In genomic region chr14:52271538-52271937, GRCh38 we compare ENCODE assay signal across 30 cellular contexts. TPM values are rescaled to one million over a fixed set of nuclear protein-coding genes. Genes with fewer than 3 reads are reported as not detected.
"Had no signal": no experiment of that assay in that cellular context is flagged by ENCODE, and none has a peak within 500 bp of the region (broad histone marks: within the 10 kb centered on the region; RNA-seq: fewer than 3 reads in every experiment).

No MANE protein-coding gene starts in this region.

- DNase-seq: activated B cell treated with CpG ODN at 0.5 μM for 24 hours; activated CD4-positive, alpha-beta T cell treated with anti-CD3 and anti-CD28 coated beads, Interleukin-2, amount 50 U/mL, for 4 hours; activated CD8-positive, alpha-beta memory T cell treated with anti-CD3 and anti-CD28 coated beads, Interleukin-2, amount 50 U/mL, for 48 hours; activated naive CD8-positive, alpha-beta T cell treated with anti-CD3 and anti-CD28 coated beads, Interleukin-2, amount 50 U/mL, for 24 hours; activated T-cell treated with anti-CD3 and anti-CD28 coated beads, Interleukin-2, amount 50 U/mL, for 48 hours; amygdala; central memory CD4-positive, alpha-beta T cell; esophagus squamous epithelium; foreskin melanocyte; left ventricle myocardium inferior; mesendoderm; nephron progenitor cell; stimulated activated CD4-positive, alpha-beta T cell treated with anti-CD3 and anti-CD28 coated beads, Interleukin-4, amount 100 ng/mL, for 24 hours; T-cell; tibial artery; upper lobe of right lung had no signal

- H3K4me3 ChIP-seq: esophagus squamous epithelium, left ventricle myocardium inferior, lung, skin epidermis, suprapubic skin, tibial artery, upper lobe of right lung had no signal

- H3K9me3 ChIP-seq: esophagus squamous epithelium, left ventricle myocardium inferior, neutrophil, suprapubic skin, tibial artery, upper lobe of right lung had no signal

- FAIRE-seq: islet of Langerhans had no signal

- H3K27ac ChIP-seq: epithelial cell of prostate, esophagus squamous epithelium, left ventricle myocardium inferior, neutrophil, skin epidermis, suprapubic skin, tibial artery, upper lobe of right lung had no signal

- H3K36me3 ChIP-seq: esophagus squamous epithelium, suprapubic skin, tibial artery, upper lobe of right lung had no signal

- H3K4me3 Mint-ChIP-seq: activated B cell treated with CpG ODN at 0.5 μM for 24 hours; activated naive CD4-positive, alpha-beta T cell treated with anti-CD3 and anti-CD28 coated beads, Interleukin-2, amount 50 U/mL, for 24 hours; activated naive CD8-positive, alpha-beta T cell treated with anti-CD3 and anti-CD28 coated beads, Interleukin-2, amount 50 U/mL, for 24 hours; dendritic cell treated with granulocyte-macrophage colony-stimulating factor and Interleukin-4, amounts not matched to agents 40 ng/mL and 50 ng/mL, for 4 days; nephron progenitor cell; stimulated activated memory B cell treated with anti-CD40 and anti-IgM and Interleukin-4, amounts not matched to agents 10 μg/mL and 1 μg/mL and 100 μg/mL, for 72 hours; T-helper 2 cell treated with Interferon-gamma antibody and Interleukin-4, amounts not matched to agents 5 μg/mL and 100 μg/mL, for 36 hours had no signal

- H3K9me3 Mint-ChIP-seq: activated B cell treated with CpG ODN at 0.5 μM for 24 hours; activated naive CD4-positive, alpha-beta T cell treated with anti-CD3 and anti-CD28 coated beads, Interleukin-2, amount 50 U/mL, for 24 hours; activated naive CD8-positive, alpha-beta T cell treated with anti-CD3 and anti-CD28 coated beads, Interleukin-2, amount 50 U/mL, for 24 hours; activated T-helper 2 cell treated with anti-CD3 and anti-CD28 coated beads, Interferon-gamma antibody, Interleukin-2, Interleukin-4, amounts not matched to agents 10 μg/mL and 5 μg/mL and 100 μg/mL, durations not matched to agents 14 hours and 24 hours and 36 hours; dendritic cell treated with granulocyte-macrophage colony-stimulating factor and Interleukin-4, amounts not matched to agents 40 ng/mL and 50 ng/mL, for 4 days; nephron progenitor cell; stimulated activated memory B cell treated with anti-CD40 and anti-IgM and Interleukin-4, amounts not matched to agents 10 μg/mL and 1 μg/mL and 100 μg/mL, for 72 hours; T-cell; T-helper 2 cell treated with Interferon-gamma antibody and Interleukin-4, amounts not matched to agents 5 μg/mL and 100 μg/mL, for 36 hours had no signal

- ATAC-seq: activated naive CD8-positive, alpha-beta T cell treated with anti-CD3 and anti-CD28 coated beads, Interleukin-2, amount 50 U/mL, for 24 hours; sciatic nerve; stimulated activated memory B cell treated with anti-CD40 and anti-IgM and Interleukin-4, amounts not matched to agents 10 μg/mL and 1 μg/mL and 100 μg/mL, for 72 hours; upper lobe of right lung had no signal

- H3K36me3 Mint-ChIP-seq: stimulated activated memory B cell treated with anti-CD40 and anti-IgM and Interleukin-4, amounts not matched to agents 10 μg/mL and 1 μg/mL and 100 μg/mL, for 72 hours; T-cell had no signal

- H3K27ac Mint-ChIP-seq: activated B cell treated with CpG ODN at 0.5 μM for 24 hours; activated naive CD4-positive, alpha-beta T cell treated with anti-CD3 and anti-CD28 coated beads, Interleukin-2, amount 50 U/mL, for 24 hours; activated naive CD8-positive, alpha-beta T cell treated with anti-CD3 and anti-CD28 coated beads, Interleukin-2, amount 50 U/mL, for 24 hours; activated T-helper 2 cell treated with anti-CD3 and anti-CD28 coated beads, Interferon-gamma antibody, Interleukin-2, Interleukin-4, amounts not matched to agents 10 μg/mL and 5 μg/mL and 100 μg/mL, durations not matched to agents 14 hours and 24 hours and 36 hours; dendritic cell treated with granulocyte-macrophage colony-stimulating factor and Interleukin-4, amounts not matched to agents 40 ng/mL and 50 ng/mL, for 4 days; nephron progenitor cell; stimulated activated memory B cell treated with anti-CD40 and anti-IgM and Interleukin-4, amounts not matched to agents 10 μg/mL and 1 μg/mL and 100 μg/mL, for 72 hours; T-helper 2 cell treated with Interferon-gamma antibody and Interleukin-4, amounts not matched to agents 5 μg/mL and 100 μg/mL, for 36 hours had no signal

RNA-seq across cellular contexts. Expression of gene PTGDR, which starts 4.0 kb away (rescaled TPM):
- total RNA-seq: activated B cell treated with CpG ODN at 0.5 μM for 24 hours, osteocyte, renal cortical epithelial cell had no signal
